29 cellular contexts compared by ENCODE assay signal in the genomic region with DNA sequence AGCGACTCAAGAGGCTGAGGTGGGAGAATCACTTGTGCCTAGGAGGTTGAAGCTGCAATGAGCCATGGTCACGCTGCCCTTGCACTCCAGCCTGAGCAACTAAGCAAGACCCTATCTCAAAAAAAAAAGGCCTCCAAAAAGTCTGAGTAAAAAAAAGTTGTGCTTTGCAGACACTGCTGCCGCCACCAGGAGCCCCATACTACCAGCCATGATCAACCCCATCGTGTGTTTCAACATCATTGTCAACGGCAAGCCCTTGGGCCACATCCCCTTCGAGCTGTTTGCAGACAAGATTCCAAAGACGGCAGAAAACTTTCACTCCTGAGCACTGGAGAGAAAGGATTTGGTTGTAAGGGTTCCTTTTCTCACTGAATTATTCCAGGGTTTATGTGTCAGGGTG.
"Had no signal": no experiment of that assay in that cellular context is flagged by ENCODE, and none has a peak within 500 bp of the region (broad histone marks: within the 10 kb centered on the region; RNA-seq: fewer than 3 reads in every experiment).

No MANE protein-coding gene starts in this region.

- H3K27me3 ChIP-seq: body of pancreas, breast epithelium, MG63, SJSA1 had no signal

- H3K27ac Mint-ChIP-seq: activated CD4-positive, alpha-beta T cell treated with anti-CD3 and anti-CD28 coated beads for 36 hours; activated CD4-positive, alpha-beta T cell treated with anti-CD3 and anti-CD28 coated beads, Interleukin-2, amount 10 ng/mL, durations not matched to agents 7 days and 5 days; activated CD8-positive, alpha-beta T cell treated with anti-CD3 and anti-CD28 coated beads, Interleukin-2, amount 10 ng/mL, durations not matched to agents 7 days and 5 days; activated naive CD4-positive, alpha-beta T cell treated with anti-CD3 and anti-CD28 coated beads, Interleukin-2, amount 50 U/mL, for 24 hours; activated naive CD8-positive, alpha-beta T cell treated with anti-CD3 and anti-CD28 coated beads, Interleukin-2, amount 10 ng/mL, durations not matched to agents 7 days and 5 days; activated T-cell treated with anti-CD3 and anti-CD28 coated beads, Interleukin-2, amount 50 U/mL, for 24 hours; activated T-helper 2 cell treated with anti-CD3 and anti-CD28 coated beads, Interferon-gamma antibody, Interleukin-2, Interleukin-4, amounts not matched to agents 10 μg/mL and 5 μg/mL and 100 μg/mL, durations not matched to agents 14 hours and 24 hours and 36 hours; T-helper 1 cell treated with Interleukin-12 subunit alpha and Interleukin-12 subunit beta and Interleukin-4 antibody, amounts not matched to agents 30 μg/mL and 1 μg/mL, for 36 hours; T-helper 2 cell treated with Interferon-gamma antibody and Interleukin-4, amounts not matched to agents 5 μg/mL and 100 μg/mL, for 36 hours; WTC11 had no signal

- H3K9ac ChIP-seq: SK-N-SH had no signal

- H3K36me3 ChIP-seq: breast epithelium, MG63, SJSA1 had no signal

- H3K36me3 Mint-ChIP-seq: activated naive CD4-positive, alpha-beta T cell treated with anti-CD3 and anti-CD28 coated beads, Interleukin-2, amount 50 U/mL, for 24 hours; activated naive CD8-positive, alpha-beta T cell treated with anti-CD3 and anti-CD28 coated beads, Interleukin-2, amount 10 ng/mL, durations not matched to agents 7 days and 5 days had no signal

- H3K9me3 Mint-ChIP-seq: activated CD4-positive, alpha-beta T cell treated with anti-CD3 and anti-CD28 coated beads, Interleukin-2, amount 10 ng/mL, durations not matched to agents 7 days and 5 days; activated T-helper 2 cell treated with anti-CD3 and anti-CD28 coated beads, Interferon-gamma antibody, Interleukin-2, Interleukin-4, amounts not matched to agents 10 μg/mL and 5 μg/mL and 100 μg/mL, durations not matched to agents 14 hours and 24 hours and 36 hours; T-helper 1 cell treated with Interleukin-12 subunit alpha and Interleukin-12 subunit beta and Interleukin-4 antibody, amounts not matched to agents 30 μg/mL and 1 μg/mL, for 36 hours had no signal

- H3K4me3 Mint-ChIP-seq: activated CD4-positive, alpha-beta T cell treated with anti-CD3 and anti-CD28 coated beads for 36 hours; activated CD4-positive, alpha-beta T cell treated with anti-CD3 and anti-CD28 coated beads, Interleukin-2, amount 10 ng/mL, durations not matched to agents 7 days and 5 days; activated CD8-positive, alpha-beta T cell treated with anti-CD3 and anti-CD28 coated beads, Interleukin-2, amount 10 ng/mL, durations not matched to agents 7 days and 5 days; activated naive CD4-positive, alpha-beta T cell treated with anti-CD3 and anti-CD28 coated beads, Interleukin-2, amount 50 U/mL, for 24 hours; activated naive CD8-positive, alpha-beta T cell treated with anti-CD3 and anti-CD28 coated beads, Interleukin-2, amount 10 ng/mL, durations not matched to agents 7 days and 5 days; activated T-cell treated with anti-CD3 and anti-CD28 coated beads, Interleukin-2, amount 50 U/mL, for 24 hours; T-helper 1 cell treated with Interleukin-12 subunit alpha and Interleukin-12 subunit beta and Interleukin-4 antibody, amounts not matched to agents 30 μg/mL and 1 μg/mL, for 36 hours; T-helper 2 cell treated with Interferon-gamma antibody and Interleukin-4, amounts not matched to agents 5 μg/mL and 100 μg/mL, for 36 hours; WTC11 had no signal

- H3K4me3 ChIP-seq: body of pancreas, MG63, SJSA1 had no signal

- H3K4me1 ChIP-seq: breast epithelium had no signal

- H3K27ac ChIP-seq: body of pancreas, SJSA1 had no signal

- DNase-seq: activated CD4-positive, alpha-beta T cell treated with anti-CD3 and anti-CD28 coated beads for 36 hours; activated CD4-positive, alpha-beta T cell treated with anti-CD3 and anti-CD28 coated beads, Interleukin-2, amount 10 ng/mL, durations not matched to agents 7 days and 5 days; activated CD4-positive, alpha-beta T cell treated with anti-CD3 and anti-CD28 coated beads, Interleukin-2, amount 50 U/mL, for 48 hours; activated CD8-positive, alpha-beta T cell treated with anti-CD3 and anti-CD28 coated beads, Interleukin-2, amount 10 ng/mL, durations not matched to agents 7 days and 5 days; activated gamma-delta T cell; activated naive CD4-positive, alpha-beta T cell treated with Interleukin-2 at 50 U/mL for 16 hours; activated naive CD8-positive, alpha-beta T cell treated with anti-CD3 and anti-CD28 coated beads, Interleukin-2, amount 10 ng/mL, durations not matched to agents 7 days and 5 days; activated T-cell treated with anti-CD3 and anti-CD28 coated beads, Interleukin-2, amount 50 U/mL, for 24 hours; body of pancreas; Karpas-422; MG63; NCI-H1048; NCI-H1105 treated with DMSO at 0.1 percent for 48 hours; NCI-H1436; NCI-H1694; NCI-H1930; NCI-H2081 treated with DMSO at 0.1 percent for 48 hours; NCI-H226; NCI-H524 treated with DMSO at 0.1 percent for 48 hours; OCI-M1; Right ventricle myocardium superior; SK-N-SH had no signal

- H3K9me3 ChIP-seq: body of pancreas, breast epithelium, MG63, SJSA1, SK-N-SH had no signal
